ENCODE assay signal across 12 cellular contexts in genomic region chrX:47991263-47992092, GRCh38. TPM values are rescaled to one million over a fixed set of nuclear protein-coding genes. Genes with fewer than 3 reads are reported as not detected.
DNase-seq lines count a peak whose midpoint lies in the region; FAIRE-seq and TF ChIP-seq lines count a peak whose summit lies in the region.
"Had no signal": no experiment of that assay in that cellular context is flagged by ENCODE, and none has a peak within 500 bp of the region (broad histone marks: within the 10 kb centered on the region; RNA-seq: fewer than 3 reads in every experiment).

No MANE protein-coding gene starts in this region.

- H3K27me3 ChIP-seq in bronchial epithelial cell (ENCODE audit: control insufficient read depth, insufficient read depth, low read length) (no peaks in the 10 kb centered on the region), neutrophil (no peaks in the 10 kb centered on the region), tibial nerve (no peaks in the 10 kb centered on the region)

- H3K27ac ChIP-seq in neutrophil (peak overlapping the region; percentile 82), tibial nerve (no peak overlapping the region)

- no peak overlapping the region for H3K4me3 ChIP-seq in bronchial epithelial cell (ENCODE audit: low read depth, low read length)
- H3K4me3 ChIP-seq in neutrophil (ENCODE audit: low read depth in 1 of 2, low read length in 1 of 2) = no peak overlapping the region
- H3K4me3 ChIP-seq in tibial nerve = no peak overlapping the region

- H3K9me3 ChIP-seq in neutrophil (no peaks in the 10 kb centered on the region), tibial nerve (no peaks in the 10 kb centered on the region)

- WGBS in tibial nerve, 2 donors = 75 to 94% methylated on average over 3 to 5 of the region's 5 CpGs

- in situ Hi-C loops in GM13977 (cut with MboI; ENCODE audit: low pct_unique_long_range_greater_than_20kb, low sequenced_read_pairs, unreplicated experiment) = no loop called here

- no peak for FAIRE-seq in bronchial epithelial cell (lab: Jason Lieb, UNC)
- FAIRE-seq: GM18507, H1 had no signal

- DNase-seq in EH (ENCODE audit: low read depth) (peak; percentile 34), NCI-H226 (peak; percentile 13), bronchial epithelial cell (ENCODE audit: low read depth) (peak; percentile 83), GM13977 (ENCODE audit: low spot score) (no peak), activated gamma-delta T cell treated with Interleukin-2 at 50 U/mL for 16 hours (no peak), tibial nerve (ENCODE audit: low spot score in 2 of 2) (no peak), hypothalamus (lab: John Stamatoyannopoulos, UW) (no peak)
- DNase-seq: NCI-H2029; stimulated activated naive B cell treated with anti-CD40 and anti-IgM and Interleukin-4, amounts not matched to agents 10 μg/mL and 1 μg/mL and 100 μg/mL, for 72 hours had no signal

- peaks cover 3% of the 10 kb centered on the region for H3K36me3 ChIP-seq in bronchial epithelial cell (ENCODE audit: control insufficient read depth, insufficient read depth, low read length)
- peaks cover 11% of the 10 kb centered on the region for H3K36me3 ChIP-seq in neutrophil
- peaks cover 0 to 28% (median 0%) of the 10 kb centered on the region in 3 donors for H3K36me3 ChIP-seq in tibial nerve

- TF ChIP-seq CTCF in bronchial epithelial cell (IDR thresholded peaks at IDR 0.05; ENCODE audit: insufficient read depth, low read length, severe bottlenecking) (no peak), neutrophil (IDR thresholded peaks at IDR 0.05) (no peak), GM13977 (IDR thresholded peaks at IDR 0.05; ENCODE audit: extremely low read depth, insufficient read depth, missing control alignments) (no peak), tibial nerve (IDR thresholded peaks at IDR 0.05) (no peak)

- TF ChIP-seq POLR2A in tibial nerve (IDR thresholded peaks at IDR 0.05) = no peak

- TF ChIP-seq EP300 in tibial nerve (IDR thresholded peaks at IDR 0.05) = no peak

- H3K4me1 ChIP-seq in neutrophil (ENCODE audit: control insufficient read depth in 1 of 2, insufficient read depth in 1 of 2, low read depth in 1 of 2, low read length in 1 of 2) (peaks cover 19 to 22% of the 10 kb centered on the region in 2 experiments), tibial nerve (no peaks in the 10 kb centered on the region)

RNA-seq across cellular contexts. Expression of gene ZNF182, which starts 12.3 kb away (rescaled TPM):
- total RNA-seq in bronchial epithelial cell (3.4 and 3.5 TPM in 2 replicates), tibial nerve (10 to 100 TPM in 1 of 4 donors, 1 to 10 TPM in 3; 4.5 to 11.0 (median 7.4) TPM)

RNA-seq across cellular contexts. Expression of gene SPACA5, which starts 15.3 kb away (rescaled TPM):
- total RNA-seq in bronchial epithelial cell = not detected in 2 replicates
- not detected for total RNA-seq in tibial nerve
- total RNA-seq: H1 had no signal

Comparison
In these comparisons a context has a peak if more than half of its experiments do, and no peak if none do; other contexts are left out.
1. DNase-seq: peak in EH (single experiment), NCI-H226 (single experiment) and bronchial epithelial cell (single experiment); none in GM13977 (single experiment), activated gamma-delta T cell treated with Interleukin-2 at 50 U/mL for 16 hours (single experiment), tibial nerve (0 of 2) and hypothalamus (0 of 51).